In the genomic region with DNA sequence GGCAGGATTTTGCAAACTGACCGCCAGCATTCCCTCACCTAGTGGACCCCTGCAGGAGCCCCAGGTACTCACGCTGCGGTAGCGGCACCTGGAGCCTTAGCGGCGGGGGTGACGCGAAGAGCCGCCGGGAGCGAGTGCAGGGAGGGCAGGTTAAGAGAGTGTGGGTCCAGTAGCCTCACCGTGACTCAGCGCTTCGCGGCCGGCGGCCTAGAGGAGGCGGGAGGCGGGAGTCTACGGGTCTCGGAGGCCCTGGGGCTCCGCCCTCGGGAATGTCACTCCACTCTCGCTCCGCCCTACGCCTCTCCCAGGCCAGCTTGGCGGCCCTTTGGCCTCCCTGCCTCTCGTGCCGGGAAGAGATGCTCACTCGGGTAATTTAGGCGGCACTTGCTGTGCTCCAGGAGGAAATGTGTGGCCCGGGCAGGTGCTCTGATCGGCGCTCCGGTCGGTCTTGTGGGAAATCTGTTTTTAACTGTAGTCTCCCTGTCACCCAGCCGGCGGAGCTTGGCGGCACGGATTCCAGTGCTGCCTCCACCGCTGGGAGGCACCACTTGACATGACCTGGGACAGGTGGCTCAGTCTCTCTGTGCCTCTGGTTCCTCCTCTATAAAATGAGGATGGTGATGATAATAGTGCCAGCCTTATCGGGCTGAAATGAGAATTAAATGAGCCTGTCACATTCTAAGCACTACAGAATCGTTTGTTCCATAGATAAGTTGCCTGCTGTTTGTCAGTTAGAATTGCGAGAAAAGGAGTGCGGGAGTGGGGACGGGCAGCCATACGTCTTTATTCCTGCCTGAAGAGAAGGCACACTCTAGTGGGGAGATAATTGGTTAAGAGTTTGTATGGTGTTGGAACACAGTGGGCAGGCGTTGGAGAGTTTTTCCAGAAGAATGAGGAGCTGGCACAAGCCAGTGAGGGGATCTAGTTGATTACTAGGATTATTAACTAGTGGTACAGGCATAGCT, we compare ENCODE assay signal across 8 cellular contexts. TPM values are rescaled to one million over a fixed set of nuclear protein-coding genes. Genes with fewer than 3 reads are reported as not detected.
A peak's percentile ranks its signal among the peaks of the same experiment; 100 is the strongest.
DNase-seq lines count a peak whose midpoint lies in the region; ATAC-seq and TF ChIP-seq lines count a peak whose summit lies in the region.

Gene PIR, minus strand, starts transcription at position 216 of the 965 bp plus-strand sequence. CDS start 2,076 bp downstream, outside the sequence.

- H3K4me3 ChIP-seq in neural cell (ENCODE audit: low read length), result peak within 1 kb of the TSS; percentile 66

- TF ChIP-seq CTCF in foreskin keratinocyte (conservative IDR thresholded peaks at IDR 0.05) (peak; percentile 58), neural cell (IDR thresholded peaks at IDR 0.05; ENCODE audit: poor library complexity, severe bottlenecking) (peak; percentile 67), subcutaneous adipose tissue (IDR thresholded peaks at IDR 0.05; ENCODE audit: low read depth) (no peak)

- peak within 1 kb of the TSS; percentile 26 for H3K9ac ChIP-seq in neural cell (ENCODE audit: low read length)

- ATAC-seq in GM21786 (IDR thresholded peaks at IDR 0.05; ENCODE audit: unreplicated experiment) (peak; percentile 96), foreskin keratinocyte (peak; percentile 99)

- no peaks in the 10 kb centered on the region for H3K36me3 ChIP-seq in neural cell (ENCODE audit: insufficient read depth, low read length)

- H3K27ac ChIP-seq in foreskin keratinocyte (peak within 1 kb of the TSS; percentile 90), neural cell (ENCODE audit: low read length) (no peak within 1 kb of the TSS)

- H4K20me1 ChIP-seq in neural cell (ENCODE audit: insufficient read depth), result no peaks in the 10 kb centered on the region

- H3K4me2 ChIP-seq in neural cell (ENCODE audit: low read length), result no peak within 1 kb of the TSS

- TF ChIP-seq RAD21 in neural cell (conservative IDR thresholded peaks at IDR 0.05), result no peak

- H3F3A ChIP-seq in neural cell (ENCODE audit: insufficient read depth, low read length, poor library complexity, severe bottlenecking), result no peaks in the 10 kb centered on the region

- no peak within 1 kb of the TSS for H2AFZ ChIP-seq in neural cell (ENCODE audit: low read depth, low read length)

- H3K27me3 ChIP-seq in foreskin keratinocyte, result no peaks in the 10 kb centered on the region
- no peaks in the 10 kb centered on the region for H3K27me3 ChIP-seq in neural cell (ENCODE audit: insufficient read depth, low read depth, low read length)

- DNase-seq in EL (peak; percentile 80), KG1 (lab: John Stamatoyannopoulos, UW) (peak; percentile 13), RKO (ENCODE audit: low spot score) (peak; percentile 85), foreskin keratinocyte (peak; percentile 47 to 71)
- peak; percentile 80 for DNase-seq in activated effector memory CD4-positive, alpha-beta T cell treated with anti-CD3 and anti-CD28 coated beads, Interleukin-2, amount 50 U/mL, for 16 hours

- no peaks in the 10 kb centered on the region for H3K4me1 ChIP-seq in foreskin keratinocyte

- no peaks in the 10 kb centered on the region for H3K9me3 ChIP-seq in neural cell (ENCODE audit: low read length)

- no peaks in the 10 kb centered on the region for H3K79me2 ChIP-seq in neural cell (replicated peaks; ENCODE audit: insufficient read depth, low read length)

- no peak for TF ChIP-seq EP300 in neural cell (conservative IDR thresholded peaks at IDR 0.05; ENCODE audit: poor library complexity, severe bottlenecking)

- no peaks in the 10 kb centered on the region for H3K9me2 ChIP-seq in neural cell (ENCODE audit: insufficient read depth, low read length)

TF ChIP-seq in neural cell, 6 proteins besides CTCF, POLR2A, EP300 and RAD21:
- no peak for TF ChIP-seq MXI1 (conservative IDR thresholded peaks at IDR 0.05; ENCODE audit: poor library complexity, severe bottlenecking)
- no peak for TF ChIP-seq EZH2 (IDR thresholded peaks at IDR 0.05; ENCODE audit: borderline replicate concordance, insufficient read depth, low read length, poor library complexity, severe bottlenecking)
- TF ChIP-seq POLR2AphosphoS5 (IDR thresholded peaks at IDR 0.05), result no peak
- TF ChIP-seq SMC3 (conservative IDR thresholded peaks at IDR 0.05; ENCODE audit: poor library complexity), result peak; percentile 45

RNA-seq across cellular contexts. Expression of gene PIR, which starts in this region (rescaled TPM):
- 6.4 and 10.1 TPM in 2 replicates for total RNA-seq in foreskin keratinocyte
- polyA plus RNA-seq in foreskin keratinocyte, result 5.8 and 11.0 TPM in 2 replicates
- polyA plus RNA-seq in neural cell, result 0.81 and 1.2 TPM in 2 replicates
- polyA minus RNA-seq in neural cell, result not detected in 2 replicates
- total RNA-seq in subcutaneous adipose tissue, result 10 to 100 TPM in 3 of 4 donors, 1 to 10 TPM in 1; 7.8 to 35.4 (median 22.6) TPM

Comparison
In these comparisons a context has a peak if more than half of its experiments do, and no peak if none do; other contexts are left out.
1. DNase-seq: peak in every context shown above with its lines; median percentile 85 in RKO; 80 in EL; 80 in activated effector memory CD4-positive, alpha-beta T cell treated with anti-CD3 and anti-CD28 coated beads, Interleukin-2, amount 50 U/mL, for 16 hours; 59 in foreskin keratinocyte; 13 in KG1.